ENCODE assay signal across 8 cellular contexts in the genomic region with DNA sequence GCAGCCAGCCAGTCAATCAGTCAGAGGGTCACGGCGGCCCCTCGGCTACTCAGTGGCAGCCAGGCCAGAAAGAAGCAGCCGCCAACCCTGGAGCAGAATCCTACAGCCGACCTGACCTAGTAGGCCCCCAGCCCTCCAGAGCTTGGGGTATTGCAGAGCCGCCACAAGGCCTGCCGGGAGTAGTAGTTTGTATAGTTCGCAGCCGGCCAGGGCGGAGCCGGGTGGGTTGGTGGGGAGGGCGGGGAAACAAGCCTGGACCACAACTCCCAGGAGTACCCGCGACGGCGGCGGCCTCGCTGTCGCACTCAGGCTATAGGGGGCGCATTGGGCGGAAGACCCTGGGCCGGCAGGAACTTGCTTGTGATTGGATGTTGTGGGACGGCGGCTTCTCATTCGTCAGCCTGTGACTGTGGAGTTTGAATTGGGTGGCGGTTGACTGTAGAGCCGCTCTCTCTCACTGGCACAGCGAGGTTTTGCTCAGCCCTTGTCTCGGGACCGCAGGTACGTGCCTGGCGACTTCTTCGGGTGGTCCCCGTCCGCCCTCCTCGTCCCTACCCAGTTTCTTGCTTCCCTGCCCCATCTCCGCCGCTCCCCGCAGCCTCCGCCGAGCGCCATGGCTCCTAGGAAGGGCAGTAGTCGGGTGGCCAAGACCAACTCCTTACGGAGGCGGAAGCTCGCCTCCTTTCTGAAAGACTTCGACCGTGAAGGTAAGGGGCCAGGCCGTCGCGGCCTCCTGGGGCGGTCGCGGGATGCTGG. TPM values are rescaled to one million over a fixed set of nuclear protein-coding genes. Genes with fewer than 3 reads are reported as not detected.
A peak's percentile ranks its signal among the peaks of the same experiment; 100 is the strongest.
DNase-seq lines count a peak whose midpoint lies in the region; ATAC-seq and TF ChIP-seq lines count a peak whose summit lies in the region.

A gene (plus strand): TSS at position 439 of the 756 bp plus-strand sequence. CDS start 175 bp downstream, at position 614.

- H3K36me3 ChIP-seq in right atrium auricular region (no peaks in the 10 kb centered on the region), vagina (peaks cover 0 to 6% of the 10 kb centered on the region in 2 donors)

- H3K9me3 ChIP-seq in right atrium auricular region: no peaks in the 10 kb centered on the region
- no peaks in the 10 kb centered on the region for H3K9me3 ChIP-seq in vagina

- H3K27me3 ChIP-seq in right atrium auricular region: no peaks in the 10 kb centered on the region
- no peaks in the 10 kb centered on the region for H3K27me3 ChIP-seq in vagina

- intact Hi-C loops in T-helper 2 cell treated with Interferon-gamma antibody and Interleukin-4, amounts not matched to agents 100 ng/mL and 5 ng/mL, for 36 hours (cut with micrococcal nuclease): loop anchor here (1.0 to 5.0 kb wide), 9 partner anchors 97 to 1545 kb away; a partner anchor contains a TSS
- intact Hi-C loops in vagina (cut with DNase I): no loop called here

- H3K4me1 ChIP-seq in right atrium auricular region (peaks cover 0 to 38% of the 10 kb centered on the region in 2 donors), vagina (peaks cover 34% of the 10 kb centered on the region)

- H3K4me3 ChIP-seq in right atrium auricular region (peak within 1 kb of the TSS; percentile 66 to 72), vagina (peak within 1 kb of the TSS; percentile 53 to 67)

- peak within 1 kb of the TSS; percentile 84 to 85 for H3K27ac ChIP-seq in right atrium auricular region
- H3K27ac ChIP-seq in vagina: peak within 1 kb of the TSS; percentile 72

- ATAC-seq in GM18502 (IDR thresholded peaks at IDR 0.05; ENCODE audit: poor library complexity, unreplicated experiment) (peak; percentile 80), HG02970 (IDR thresholded peaks at IDR 0.05; ENCODE audit: low FRiP score, unreplicated experiment) (peak; percentile 77)

- TF ChIP-seq CTCF in right atrium auricular region (IDR thresholded peaks at IDR 0.05) (peak; percentile 14 to 71), vagina (IDR thresholded peaks at IDR 0.05) (peak; percentile 26 to 41 (median 30))

- TF ChIP-seq POLR2A in vagina (IDR thresholded peaks at IDR 0.05): no peak

- DNase-seq in NCI-H187 treated with DMSO at 0.1 percent for 48 hours (lab: John Stamatoyannopoulos, UW): peak; percentile 96
- peak; percentile 87 to 99 (median 98) for DNase-seq in anterior cingulate cortex (lab: John Stamatoyannopoulos, UW)
- peak; percentile 99 for DNase-seq in right atrium auricular region (ENCODE audit: low spot score)
- DNase-seq in pulmonary artery endothelial cell (ENCODE audit: low read depth, low spot score): peak; percentile 93
- peak; percentile 98 to 99 for DNase-seq in vagina (ENCODE audit: extremely low spot score in 2 of 2)

RNA-seq across cellular contexts. Expression of the gene that starts here (rescaled TPM):
- total RNA-seq in T-helper 2 cell treated with Interferon-gamma antibody and Interleukin-4, amounts not matched to agents 100 ng/mL and 5 ng/mL, for 36 hours: 64.9 and 66.4 TPM in 2 replicates
- total RNA-seq in right atrium auricular region: under 1 TPM; 0.48 to 0.55 TPM
- total RNA-seq in pulmonary artery endothelial cell: 8.6 and 22.2 TPM in 2 replicates
- 2.2 TPM for total RNA-seq in vagina

Comparison
In these comparisons a context has a peak if more than half of its experiments do, and no peak if none do; other contexts are left out.
1. Peak in every context shown above with its lines: DNase-seq, ATAC-seq, H3K4me3 ChIP-seq and H3K27ac ChIP-seq.
2. Peak in DNase-seq, H3K4me3 ChIP-seq and H3K27ac ChIP-seq in right atrium auricular region; RNA of the gene not detected or under 1 TPM.